16 cellular contexts compared by ENCODE assay signal in genomic region chr1:113540328-113540727, GRCh38.
"Had no signal": no experiment of that assay in that cellular context is flagged by ENCODE, and none has a peak within 500 bp of the region (broad histone marks: within the 10 kb centered on the region; RNA-seq: fewer than 3 reads in every experiment).

No MANE protein-coding gene starts in this region.

- DNase-seq: activated naive CD4-positive, alpha-beta T cell treated with Interleukin-2 at 50 U/mL for 16 hours; activated T-cell treated with anti-CD3 and anti-CD28 coated beads for 4 hours; hippocampal formation; left ventricle myocardium superior; mesenchymal stem cell; natural killer cell; stimulated activated CD4-positive, alpha-beta T cell treated with anti-CD3 and anti-CD28 coated beads, Interleukin-4, amount 100 ng/mL, for 4 hours; stimulated activated CD8-positive, alpha-beta memory T cell treated with anti-CD3 and anti-CD28 coated beads, Interleukin-4, amount 100 ng/mL, for 48 hours; stimulated activated naive CD4-positive, alpha-beta T cell treated with Interleukin-2 at 50 U/mL for 16 hours; substantia nigra; trophoblast cell had no signal

- H3K27me3 ChIP-seq: ascending aorta, esophagus muscularis mucosa, right atrium auricular region had no signal

- H3K9me3 ChIP-seq: ascending aorta, esophagus muscularis mucosa, right atrium auricular region had no signal

- H3K27ac ChIP-seq: ascending aorta, right atrium auricular region had no signal

- ATAC-seq: activated CD4-positive, CD25-positive, alpha-beta regulatory T cell treated with anti-CD3 and anti-CD28 coated beads, Interleukin-2, amount 50 U/mL, for 24 hours; left ventricle myocardium superior; natural killer cell had no signal

- H3K36me3 ChIP-seq: ascending aorta, esophagus muscularis mucosa, right atrium auricular region had no signal

- H3K4me1 ChIP-seq: ascending aorta, right atrium auricular region had no signal

- H3K4me3 ChIP-seq: ascending aorta, esophagus muscularis mucosa, right atrium auricular region, skin epidermis had no signal
